ENCODE assay signal across 1 cellular context in the genomic region with DNA sequence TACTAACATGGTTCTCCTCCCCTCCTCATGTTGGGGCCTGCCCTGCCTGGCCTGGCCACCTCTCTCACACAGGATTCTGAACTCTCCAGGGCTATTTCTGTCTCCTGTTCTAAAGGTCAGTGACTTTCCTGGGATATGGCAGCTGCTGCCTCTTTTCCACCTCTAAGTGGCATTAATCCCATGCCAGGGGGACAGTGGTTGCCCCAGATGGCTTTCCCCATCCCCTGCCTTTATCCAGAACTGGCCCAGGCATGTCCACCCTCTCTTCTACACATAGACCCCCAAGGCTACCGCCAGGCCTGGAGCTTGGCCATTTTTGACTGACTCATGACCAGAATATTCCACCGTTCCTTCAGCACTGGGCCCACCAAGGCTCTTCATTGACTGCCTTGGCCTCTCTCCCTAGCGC.
TF ChIP-seq lines count a peak whose summit lies in the region.

No MANE protein-coding gene starts in this region.

TF ChIP-seq in WTC11, 78 proteins besides CTCF, POLR2A, EP300 and RAD21 (continued from another document):
- no peak for TF ChIP-seq ESRRA (CRISPR knock-in tag; IDR thresholded peaks at IDR 0.05; ENCODE audit: borderline replicate concordance)
- no peak for TF ChIP-seq CREB1 (CRISPR knock-in tag; IDR thresholded peaks at IDR 0.05)
- TF ChIP-seq GABPB1 (CRISPR knock-in tag; IDR thresholded peaks at IDR 0.05): no peak
- no peak for TF ChIP-seq NR1H2 (CRISPR knock-in tag; IDR thresholded peaks at IDR 0.05)
- no peak for TF ChIP-seq GRHL2 (CRISPR knock-in tag; IDR thresholded peaks at IDR 0.05; ENCODE audit: insufficient replicate concordance, severe bottlenecking)
- TF ChIP-seq SMAD4 (CRISPR knock-in tag; IDR thresholded peaks at IDR 0.05): no peak
- TF ChIP-seq ZNF121 (CRISPR knock-in tag; IDR thresholded peaks at IDR 0.05): no peak
- TF ChIP-seq, protein P1, sequence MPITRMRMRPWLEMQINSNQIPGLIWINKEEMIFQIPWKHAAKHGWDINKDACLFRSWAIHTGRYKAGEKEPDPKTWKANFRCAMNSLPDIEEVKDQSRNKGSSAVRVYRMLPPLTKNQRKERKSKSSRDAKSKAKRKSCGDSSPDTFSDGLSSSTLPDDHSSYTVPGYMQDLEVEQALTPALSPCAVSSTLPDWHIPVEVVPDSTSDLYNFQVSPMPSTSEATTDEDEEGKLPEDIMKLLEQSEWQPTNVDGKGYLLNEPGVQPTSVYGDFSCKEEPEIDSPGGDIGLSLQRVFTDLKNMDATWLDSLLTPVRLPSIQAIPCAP (CRISPR knock-in tag; IDR thresholded peaks at IDR 0.05): no peak
- TF ChIP-seq, protein P2, sequence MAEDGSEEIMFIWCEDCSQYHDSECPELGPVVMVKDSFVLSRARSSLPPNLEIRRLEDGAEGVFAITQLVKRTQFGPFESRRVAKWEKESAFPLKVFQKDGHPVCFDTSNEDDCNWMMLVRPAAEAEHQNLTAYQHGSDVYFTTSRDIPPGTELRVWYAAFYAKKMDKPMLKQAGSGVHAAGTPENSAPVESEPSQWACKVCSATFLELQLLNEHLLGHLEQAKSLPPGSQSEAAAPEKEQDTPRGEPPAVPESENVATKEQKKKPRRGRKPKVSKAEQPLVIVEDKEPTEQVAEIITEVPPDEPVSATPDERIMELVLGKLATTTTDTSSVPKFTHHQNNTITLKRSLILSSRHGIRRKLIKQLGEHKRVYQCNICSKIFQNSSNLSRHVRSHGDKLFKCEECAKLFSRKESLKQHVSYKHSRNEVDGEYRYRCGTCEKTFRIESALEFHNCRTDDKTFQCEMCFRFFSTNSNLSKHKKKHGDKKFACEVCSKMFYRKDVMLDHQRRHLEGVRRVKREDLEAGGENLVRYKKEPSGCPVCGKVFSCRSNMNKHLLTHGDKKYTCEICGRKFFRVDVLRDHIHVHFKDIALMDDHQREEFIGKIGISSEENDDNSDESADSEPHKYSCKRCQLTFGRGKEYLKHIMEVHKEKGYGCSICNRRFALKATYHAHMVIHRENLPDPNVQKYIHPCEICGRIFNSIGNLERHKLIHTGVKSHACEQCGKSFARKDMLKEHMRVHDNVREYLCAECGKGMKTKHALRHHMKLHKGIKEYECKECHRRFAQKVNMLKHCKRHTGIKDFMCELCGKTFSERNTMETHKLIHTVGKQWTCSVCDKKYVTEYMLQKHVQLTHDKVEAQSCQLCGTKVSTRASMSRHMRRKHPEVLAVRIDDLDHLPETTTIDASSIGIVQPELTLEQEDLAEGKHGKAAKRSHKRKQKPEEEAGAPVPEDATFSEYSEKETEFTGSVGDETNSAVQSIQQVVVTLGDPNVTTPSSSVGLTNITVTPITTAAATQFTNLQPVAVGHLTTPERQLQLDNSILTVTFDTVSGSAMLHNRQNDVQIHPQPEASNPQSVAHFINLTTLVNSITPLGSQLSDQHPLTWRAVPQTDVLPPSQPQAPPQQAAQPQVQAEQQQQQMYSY (CRISPR knock-in tag; IDR thresholded peaks at IDR 0.05): no peak
